ENCODE assay signal across 34 cellular contexts in genomic region chr7:104487642-104488041, GRCh38.
DNase-seq lines count a peak whose midpoint lies in the region; ATAC-seq and TF ChIP-seq lines count a peak whose summit lies in the region.
"Had no signal": no experiment of that assay in that cellular context is flagged by ENCODE, and none has a peak within 500 bp of the region (broad histone marks: within the 10 kb centered on the region; RNA-seq: fewer than 3 reads in every experiment).

No MANE protein-coding gene starts in this region.

- peak; percentile 68 for ATAC-seq in left colon
- peak; percentile 66 for ATAC-seq in mucosa of descending colon
- no peak for ATAC-seq in activated CD8-positive, alpha-beta T cell treated with anti-CD3 and anti-CD28 coated beads, Interleukin-2, amount 10 ng/mL, durations not matched to agents 7 days and 5 days
- no peak for ATAC-seq in HG02884 (IDR thresholded peaks at IDR 0.05; ENCODE audit: unreplicated experiment)
- ATAC-seq: A549; CD8-positive, alpha-beta T cell had no signal

- H2AFZ ChIP-seq in OCI-LY3 (ENCODE audit: low read depth, low read length), result 0 out of 2 replicates have a peak overlapping the region, but pooled peaks have one; percentile 17

- no peaks in the 10 kb centered on the region for H3K36me3 Mint-ChIP-seq in activated CD8-positive, alpha-beta T cell treated with anti-CD3 and anti-CD28 coated beads, Interleukin-2, amount 10 ng/mL, durations not matched to agents 7 days and 5 days (ENCODE audit: low read depth)
- H3K36me3 Mint-ChIP-seq in immature natural killer cell, result no peaks in the 10 kb centered on the region
- H3K36me3 Mint-ChIP-seq: CD14-positive monocyte; CD4-positive, alpha-beta memory T cell; CD4-positive, CD25-positive, alpha-beta regulatory T cell; CD8-positive, alpha-beta memory T cell; CD8-positive, alpha-beta T cell had no signal

- no peak overlapping the region for H3K4me3 ChIP-seq in BLaER1 treated with 17β-estradiol and CSF1 and Interleukin-3, amounts not matched to agents 10 nM and 100 nM
- H3K4me3 ChIP-seq in OCI-LY3 (ENCODE audit: low read length) (peak overlapping the region; percentile 51), mucosa of descending colon (no peak overlapping the region), suprapubic skin (no peak overlapping the region)
- H3K4me3 ChIP-seq: A549, BLaER1 had no signal

- no peak overlapping the region for H3K9ac ChIP-seq in BLaER1 treated with 17β-estradiol and CSF1 and Interleukin-3, amounts not matched to agents 10 nM and 100 nM
- peak overlapping the region; percentile 78 for H3K9ac ChIP-seq in OCI-LY3 (ENCODE audit: low read length)
- H3K9ac ChIP-seq: BLaER1 had no signal

- POLR2A ChIA-PET in activated CD8-positive, alpha-beta T cell treated with anti-CD3 and anti-CD28 coated beads, Interleukin-2, amount 10 ng/mL, durations not matched to agents 7 days and 5 days (lab: Charles Lee), result no interaction called here

- no peaks in the 10 kb centered on the region for H3K27me3 Mint-ChIP-seq in activated CD8-positive, alpha-beta T cell treated with anti-CD3 and anti-CD28 coated beads, Interleukin-2, amount 10 ng/mL, durations not matched to agents 7 days and 5 days (ENCODE audit: low read depth)
- H3K27me3 Mint-ChIP-seq in immature natural killer cell (ENCODE audit: low read depth in 3 of 3), result peaks cover 0 to 2% (median 0%) of the 10 kb centered on the region in 3 donors
- H3K27me3 Mint-ChIP-seq: B cell had no signal

- no peak for TF ChIP-seq EP300 in suprapubic skin (IDR thresholded peaks at IDR 0.05)

- CTCF ChIA-PET in activated CD8-positive, alpha-beta T cell treated with anti-CD3 and anti-CD28 coated beads, Interleukin-2, amount 10 ng/mL, durations not matched to agents 7 days and 5 days (lab: Charles Lee), result no interaction called here

- no peak for TF ChIP-seq POLR2A in suprapubic skin (IDR thresholded peaks at IDR 0.05)

- H4K20me1 ChIP-seq in BLaER1 treated with 17β-estradiol and CSF1 and Interleukin-3, amounts not matched to agents 10 nM and 100 nM, result no peaks in the 10 kb centered on the region
- no peaks in the 10 kb centered on the region for H4K20me1 ChIP-seq in OCI-LY3 (ENCODE audit: insufficient read depth, low read length)
- H4K20me1 ChIP-seq: BLaER1 had no signal

- no peaks in the 10 kb centered on the region for H3K9me3 Mint-ChIP-seq in activated CD8-positive, alpha-beta T cell treated with anti-CD3 and anti-CD28 coated beads, Interleukin-2, amount 10 ng/mL, durations not matched to agents 7 days and 5 days (ENCODE audit: insufficient read depth)
- H3K9me3 Mint-ChIP-seq in immature natural killer cell, result peaks cover 0 to 5% (median 0%) of the 10 kb centered on the region in 6 donors
- H3K9me3 Mint-ChIP-seq: CD14-positive monocyte; CD4-positive, alpha-beta memory T cell; CD4-positive, alpha-beta T cell; CD8-positive, alpha-beta T cell had no signal

- intact Hi-C loops in left colon (cut with DNase I, micrococcal nuclease), result no loop called here
- intact Hi-C loops in mucosa of descending colon (cut with DNase I, micrococcal nuclease), result no loop called here

- peak overlapping the region in 2 of 11 experiments; percentile 31 to 50; a peak in 4 of 22 replicates for H3K27ac ChIP-seq in BLaER1 treated with 17β-estradiol and CSF1 and Interleukin-3, amounts not matched to agents 10 nM and 100 nM
- peak overlapping the region; percentile 99 for H3K27ac ChIP-seq in OCI-LY3 (ENCODE audit: low read length)
- no peak overlapping the region for H3K27ac ChIP-seq in suprapubic skin
- H3K27ac ChIP-seq: 22Rv1, A549, BLaER1, C4-2B had no signal

- TF ChIP-seq CTCF in OCI-LY3 (IDR thresholded peaks at IDR 0.05; ENCODE audit: low read depth, low read length) (no peak), mucosa of descending colon (IDR thresholded peaks at IDR 0.05) (no peak), suprapubic skin (IDR thresholded peaks at IDR 0.05) (no peak)

- DNase-seq in left colon (no peak), mucosa of descending colon (no peak), suprapubic skin (ENCODE audit: low spot score in 2 of 2) (no peak), immature natural killer cell (no peak)
- no peak for DNase-seq in activated CD8-positive, alpha-beta T cell treated with anti-CD3 and anti-CD28 coated beads, Interleukin-2, amount 10 ng/mL, durations not matched to agents 7 days and 5 days
- DNase-seq: 8988T; ACHN; AML-193; BE2C; C1 segment of cervical spinal cord; Caco-2; Calu3; CD4-positive, alpha-beta memory T cell; CD4-positive, alpha-beta T cell; CD4-positive, CD25-positive, alpha-beta regulatory T cell; CD8-positive, alpha-beta memory T cell; CD8-positive, alpha-beta T cell; COR-L47; DMS 273 treated with DMSO at 0.1 percent for 48 hours; DMS153; DMS53; DMS79; DMS79 treated with DMSO at 0.1 percent for 48 hours; DND-41; EL had no signal

- H3K4me1 ChIP-seq in BLaER1 treated with 17β-estradiol and CSF1 and Interleukin-3, amounts not matched to agents 10 nM and 100 nM, result peaks cover 0 to 38% (median 6%) of the 10 kb centered on the region in 10 experiments; a peak in 10 of 20 replicates
- H3K4me1 ChIP-seq in OCI-LY3 (ENCODE audit: low read length), result peaks cover 74% of the 10 kb centered on the region
- peaks cover 9% of the 10 kb centered on the region for H3K4me1 ChIP-seq in mucosa of descending colon (ENCODE audit: low read depth)
- H3K4me1 ChIP-seq in suprapubic skin, result no peaks in the 10 kb centered on the region
- H3K4me1 ChIP-seq: A549, BE2C, BLaER1, Caco-2 had no signal

- no peaks in the 10 kb centered on the region for H3K36me3 ChIP-seq in BLaER1 treated with 17β-estradiol and CSF1 and Interleukin-3, amounts not matched to agents 10 nM and 100 nM
- H3K36me3 ChIP-seq in OCI-LY3 (replicated peaks; ENCODE audit: low read depth, low read length) (no peaks in the 10 kb centered on the region), mucosa of descending colon (ENCODE audit: low read depth) (no peaks in the 10 kb centered on the region), suprapubic skin (no peaks in the 10 kb centered on the region)
- H3K36me3 ChIP-seq: BE2C, BLaER1 had no signal

- H3K27me3 ChIP-seq in BLaER1 treated with 17β-estradiol and CSF1 and Interleukin-3, amounts not matched to agents 10 nM and 100 nM, result no peaks in the 10 kb centered on the region
- no peaks in the 10 kb centered on the region for H3K27me3 ChIP-seq in OCI-LY3 (ENCODE audit: low read depth, low read length)
- no peaks in the 10 kb centered on the region for H3K27me3 ChIP-seq in suprapubic skin
- H3K27me3 ChIP-seq: BLaER1 had no signal

- WGBS in suprapubic skin, result 26% methylated on average over 1 of the region's 1 CpG

- H3K27ac Mint-ChIP-seq in activated CD8-positive, alpha-beta T cell treated with anti-CD3 and anti-CD28 coated beads, Interleukin-2, amount 10 ng/mL, durations not matched to agents 7 days and 5 days, result no peak overlapping the region
- H3K27ac Mint-ChIP-seq in immature natural killer cell, result no peak overlapping the region
- H3K27ac Mint-ChIP-seq: B cell; CD14-positive monocyte; CD4-positive, alpha-beta memory T cell; CD4-positive, alpha-beta T cell; CD8-positive, alpha-beta T cell had no signal

- no peaks in the 10 kb centered on the region for H3K9me3 ChIP-seq in BLaER1 treated with 17β-estradiol and CSF1 and Interleukin-3, amounts not matched to agents 10 nM and 100 nM (replicated peaks in 1 of 11)
- H3K9me3 ChIP-seq in OCI-LY3 (ENCODE audit: insufficient read depth, low read length), result no peaks in the 10 kb centered on the region
- no peaks in the 10 kb centered on the region for H3K9me3 ChIP-seq in mucosa of descending colon
- H3K9me3 ChIP-seq in suprapubic skin, result no peaks in the 10 kb centered on the region
- H3K9me3 ChIP-seq: A549, BE2C, BLaER1, Caco-2 had no signal

- H3K4me1 Mint-ChIP-seq in activated CD8-positive, alpha-beta T cell treated with anti-CD3 and anti-CD28 coated beads, Interleukin-2, amount 10 ng/mL, durations not matched to agents 7 days and 5 days (ENCODE audit: low read depth), result no peaks in the 10 kb centered on the region
- H3K4me1 Mint-ChIP-seq in immature natural killer cell, result no peaks in the 10 kb centered on the region
- H3K4me1 Mint-ChIP-seq: B cell; CD14-positive monocyte; CD4-positive, alpha-beta memory T cell; CD4-positive, CD25-positive, alpha-beta regulatory T cell; CD8-positive, alpha-beta memory T cell had no signal

- peak overlapping the region in 7 of 11 experiments; percentile 22 to 91 (median 53); a peak in 10 of 22 replicates for H3K4me2 ChIP-seq in BLaER1 treated with 17β-estradiol and CSF1 and Interleukin-3, amounts not matched to agents 10 nM and 100 nM
- H3K4me2 ChIP-seq in OCI-LY3 (ENCODE audit: low read length), result peak overlapping the region; percentile 55
- H3K4me2 ChIP-seq: A549, BLaER1 had no signal

- H3K79me2 ChIP-seq in OCI-LY3 (ENCODE audit: low read length), result peaks cover 16% of the 10 kb centered on the region

- no peak overlapping the region for H3K4me3 Mint-ChIP-seq in activated CD8-positive, alpha-beta T cell treated with anti-CD3 and anti-CD28 coated beads, Interleukin-2, amount 10 ng/mL, durations not matched to agents 7 days and 5 days
- no peak overlapping the region for H3K4me3 Mint-ChIP-seq in immature natural killer cell
- H3K4me3 Mint-ChIP-seq: B cell; CD14-positive monocyte; CD4-positive, alpha-beta memory T cell; CD4-positive, alpha-beta T cell; CD4-positive, CD25-positive, alpha-beta regulatory T cell; CD8-positive, alpha-beta memory T cell; CD8-positive, alpha-beta T cell had no signal

Comparison
In these comparisons a context has a peak if more than half of its experiments do, and no peak if none do; other contexts are left out.
1. ATAC-seq: peak in left colon (single experiment) and mucosa of descending colon (single experiment); none in activated CD8-positive, alpha-beta T cell treated with anti-CD3 and anti-CD28 coated beads, Interleukin-2, amount 10 ng/mL, durations not matched to agents 7 days and 5 days (single experiment) and HG02884 (single experiment).